8 cellular contexts compared by ENCODE assay signal in the genomic region with DNA sequence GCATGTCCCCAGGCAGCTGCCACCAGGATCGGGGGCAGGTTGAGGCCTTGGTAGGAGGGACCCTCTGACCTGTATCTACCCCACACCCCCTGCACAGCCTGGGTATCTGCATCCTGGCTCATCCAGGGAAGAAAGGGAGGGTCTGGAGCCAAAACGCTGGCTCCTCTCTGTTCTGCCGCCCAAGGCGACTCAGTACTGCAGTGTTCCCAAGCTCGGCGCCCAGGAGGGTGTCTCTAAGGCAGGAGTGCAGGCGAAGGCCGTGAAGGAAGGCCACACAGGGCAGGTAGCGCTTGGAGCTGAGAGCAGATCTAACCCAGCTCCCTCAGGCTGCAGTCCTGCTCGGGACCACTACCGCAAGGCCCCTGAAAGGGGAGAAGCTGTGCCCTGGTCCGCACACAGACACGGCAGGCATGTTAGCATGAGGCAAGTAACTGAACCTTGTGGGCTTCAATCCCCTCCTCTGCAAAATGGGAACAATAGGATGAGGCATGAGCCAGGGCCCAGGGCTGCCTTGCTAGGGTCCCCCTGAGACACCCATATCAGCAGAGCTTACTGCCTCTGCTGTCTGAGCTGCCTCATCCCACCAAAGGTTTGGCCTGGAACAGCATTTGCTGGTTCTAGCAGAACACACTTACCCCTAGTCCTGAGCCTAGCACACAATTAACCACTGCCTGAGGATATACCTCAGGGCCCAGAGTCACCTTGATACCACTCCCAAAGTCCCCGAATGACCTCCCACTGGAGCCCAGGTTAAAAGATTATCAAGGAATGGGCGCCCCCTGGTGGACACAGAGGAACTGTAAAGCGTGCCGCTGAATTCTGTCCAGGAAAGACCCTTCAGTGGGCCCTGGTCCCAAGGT.
DNase-seq lines count a peak whose midpoint lies in the region; ATAC-seq, FAIRE-seq and TF ChIP-seq lines count a peak whose summit lies in the region.

No MANE protein-coding gene starts in this region.

- TF ChIP-seq CTCF in RWPE1 (conservative IDR thresholded peaks at IDR 0.05; ENCODE audit: low read depth) = peak; percentile 86

- no peak for FAIRE-seq in urothelium cell line (lab: Jason Lieb, UNC)

- peak; percentile 77 for DNase-seq in DMS153 treated with DMSO at 0.1 percent for 48 hours (lab: John Stamatoyannopoulos, UW; ENCODE audit: unreplicated experiment)
- peak; percentile 79 for DNase-seq in HuH-7.5 (ENCODE audit: low spot score)
- DNase-seq in RWPE1 (ENCODE audit: low spot score) = peak; percentile 66
- peak; percentile 61 for DNase-seq in activated effector memory CD4-positive, alpha-beta T cell treated with Interleukin-2 at 50 U/mL for 16 hours
- peak; percentile 70 for DNase-seq in globus pallidus (ENCODE audit: low spot score)
- DNase-seq in pons (ENCODE audit: low spot score) = peak; percentile 79
- peak; percentile 60 for DNase-seq in urothelium cell line (ENCODE audit: low spot score)

- CTCF ChIA-PET in RWPE1 (lab: Yijun Ruan, JAX) = interaction anchor here (0.5 to 3.7 kb wide), 23 partner anchors 9 to 113 kb away, joined by 3 to 111 read pairs (median 5); no protein-coding TSS in a partner anchor

- no peak for ATAC-seq in HG03135 (IDR thresholded peaks at IDR 0.05; ENCODE audit: unreplicated experiment)

- POLR2A ChIA-PET in RWPE1 (lab: Yijun Ruan, JAX; ENCODE audit: low non-redundant PET) = interaction anchor here (0.8 to 1.9 kb wide), 4 partner anchors 13 to 38 kb away, joined by 3 to 9 read pairs (median 6); no protein-coding TSS in a partner anchor

- H3K27ac ChIP-seq in RWPE1 = peak overlapping the region; percentile 87
